22 cellular contexts compared by ENCODE assay signal in genomic region chr18:46289458-46289857, GRCh38.
"Had no signal": no experiment of that assay in that cellular context is flagged by ENCODE, and none has a peak within 500 bp of the region (broad histone marks: within the 10 kb centered on the region; RNA-seq: fewer than 3 reads in every experiment).

No MANE protein-coding gene starts in this region.

- H3K9me3 Mint-ChIP-seq: IgD-negative memory B cell had no signal

- H3K9ac ChIP-seq: KMS-11 had no signal

- H3K4me2 ChIP-seq: KMS-11 had no signal

- H3K4me3 ChIP-seq: K562 had no signal

- H3K27me3 Mint-ChIP-seq: IgD-negative memory B cell had no signal

- DNase-seq: Kasumi-1, MM.1S, NCI-H1092 treated with DMSO at 0.1 percent for 48 hours, NCI-H1436, NCI-H187, NCI-H2029, NCI-H2081 treated with DMSO at 0.1 percent for 48 hours, NCI-H2171, NCI-H226, NCI-H446, NCI-H510A, NCI-H524 treated with DMSO at 0.1 percent for 48 hours, NCI-H69, NCI-H774, RPMI8226, SHP77 had no signal

- H3K4me3 Mint-ChIP-seq: IgD-negative memory B cell had no signal

- FAIRE-seq: HTR-8/SVneo, K562, RCC 7860 had no signal

- H3K27ac ChIP-seq: HL-60, KMS-11 had no signal
